Comparison of ENCODE assay signal across 1 cellular context in the genomic region with DNA sequence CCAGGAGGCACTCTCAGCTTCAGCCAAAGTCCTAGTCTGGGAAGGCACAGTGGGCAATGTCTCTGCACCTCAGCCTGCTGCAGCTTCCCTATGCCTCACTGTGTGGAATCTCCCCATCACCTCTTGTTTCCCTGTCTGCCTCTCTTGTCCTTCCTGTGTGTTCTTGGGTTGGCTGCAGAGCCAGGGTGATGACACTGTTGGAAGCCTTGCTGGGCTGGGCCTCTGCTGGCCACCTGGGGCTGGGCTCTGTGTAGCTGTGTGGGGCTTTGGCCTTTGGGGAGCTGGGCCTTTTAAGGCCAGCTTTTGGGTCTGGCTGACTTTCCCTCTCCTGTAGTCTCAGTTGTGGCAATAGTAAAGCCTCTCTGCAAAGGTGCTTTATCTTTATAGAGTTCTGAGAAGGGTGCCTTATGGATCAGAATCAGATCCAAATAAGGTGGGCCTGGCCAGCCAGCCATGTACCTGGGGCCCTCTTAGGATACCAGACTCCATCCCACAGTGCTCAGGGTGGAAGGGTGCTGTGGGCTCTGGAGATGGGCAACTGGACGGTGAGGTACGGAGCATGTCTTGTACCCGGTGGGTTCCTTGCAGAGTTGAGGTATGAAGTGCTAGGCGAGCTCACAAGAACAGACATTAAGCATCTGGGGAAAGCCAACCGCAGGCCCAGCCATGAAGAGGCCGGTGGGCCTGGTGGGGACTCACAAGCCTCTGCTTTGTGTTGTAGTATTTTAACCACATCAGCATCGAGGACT.
TF ChIP-seq lines count a peak whose summit lies in the region.

No MANE protein-coding gene starts in this region.

TF ChIP-seq in K562, 482 proteins besides CTCF, POLR2A, EP300 and RAD21 (continues in another document):
- TF ChIP-seq HLTF (IDR thresholded peaks at IDR 0.05) (no peak), DNMT1 (IDR thresholded peaks at IDR 0.05) (no peak), CTBP1 (IDR thresholded peaks at IDR 0.05; ENCODE audit: borderline replicate concordance) (no peak), KDM5B (IDR thresholded peaks at IDR 0.05; ENCODE audit: insufficient replicate concordance, low read depth, low read length) (no peak), RBBP5 (IDR thresholded peaks at IDR 0.05; ENCODE audit: borderline replicate concordance, insufficient read depth, low read length, poor library complexity, severe bottlenecking) (no peak), STAG1 (CRISPR knock-in tag; IDR thresholded peaks at IDR 0.05; ENCODE audit: borderline replicate concordance) (no peak), ZNF324 (CRISPR knock-in tag; IDR thresholded peaks at IDR 0.05) (no peak), HMGN3 (IDR thresholded peaks at IDR 0.05; ENCODE audit: borderline replicate concordance, extremely low read depth, insufficient read length, low read depth, low read length) (no peak), WHSC1 (IDR thresholded peaks at IDR 0.05; ENCODE audit: low read length) (peak; percentile 91), ARNT (IDR thresholded peaks at IDR 0.05) (no peak), ZNF133 (CRISPR knock-in tag; IDR thresholded peaks at IDR 0.05) (peak; percentile 80; the same call in 1 of the 2 replicates), PURB (CRISPR knock-in tag; IDR thresholded peaks at IDR 0.05; ENCODE audit: low read depth) (no peak), TBP (optimal IDR thresholded peaks at IDR 0.05; ENCODE audit: low read depth, low read length) (no peak), RBM25 (IDR thresholded peaks at IDR 0.05; ENCODE audit: low read depth, low read length, severe bottlenecking) (no peak), MIER1 (IDR thresholded peaks at IDR 0.05; ENCODE audit: low read depth) (no peak), POLR3G (IDR thresholded peaks at IDR 0.05; ENCODE audit: extremely low read depth, insufficient read length, insufficient replicate concordance) (no peak), NBN (IDR thresholded peaks at IDR 0.05; ENCODE audit: low read depth) (no peak), PHF8 (IDR thresholded peaks at IDR 0.05; ENCODE audit: borderline replicate concordance, low read length) (no peak), JUNB (CRISPR knock-in tag; conservative IDR thresholded peaks at IDR 0.05) (0 out of 2 replicates have a peak, but pooled peaks have one; percentile 35), XRCC4 (IDR thresholded peaks at IDR 0.05; ENCODE audit: extremely low read depth, insufficient read depth, insufficient read length) (no peak), POU5F1 (IDR thresholded peaks at IDR 0.05; ENCODE audit: borderline replicate concordance, low read depth, low read length, partially characterized antibody) (no peak), ZNF561 (CRISPR knock-in tag; conservative IDR thresholded peaks at IDR 0.05) (0 out of 2 replicates have a peak, but pooled peaks have one; percentile 36), MCM5 (IDR thresholded peaks at IDR 0.05; ENCODE audit: low read depth) (no peak), CBFA2T3 (IDR thresholded peaks at IDR 0.05) (no peak), RUNX1 (IDR thresholded peaks at IDR 0.05; ENCODE audit: low read depth) (no peak), FOXK1 (CRISPR knock-in tag; IDR thresholded peaks at IDR 0.05; ENCODE audit: borderline replicate concordance) (no peak), POLR2B (IDR thresholded peaks at IDR 0.05; ENCODE audit: low read depth, partially characterized antibody) (peak; percentile 34), HDAC8 (tag; IDR thresholded peaks at IDR 0.05) (no peak)
- TF ChIP-seq, protein P1, sequence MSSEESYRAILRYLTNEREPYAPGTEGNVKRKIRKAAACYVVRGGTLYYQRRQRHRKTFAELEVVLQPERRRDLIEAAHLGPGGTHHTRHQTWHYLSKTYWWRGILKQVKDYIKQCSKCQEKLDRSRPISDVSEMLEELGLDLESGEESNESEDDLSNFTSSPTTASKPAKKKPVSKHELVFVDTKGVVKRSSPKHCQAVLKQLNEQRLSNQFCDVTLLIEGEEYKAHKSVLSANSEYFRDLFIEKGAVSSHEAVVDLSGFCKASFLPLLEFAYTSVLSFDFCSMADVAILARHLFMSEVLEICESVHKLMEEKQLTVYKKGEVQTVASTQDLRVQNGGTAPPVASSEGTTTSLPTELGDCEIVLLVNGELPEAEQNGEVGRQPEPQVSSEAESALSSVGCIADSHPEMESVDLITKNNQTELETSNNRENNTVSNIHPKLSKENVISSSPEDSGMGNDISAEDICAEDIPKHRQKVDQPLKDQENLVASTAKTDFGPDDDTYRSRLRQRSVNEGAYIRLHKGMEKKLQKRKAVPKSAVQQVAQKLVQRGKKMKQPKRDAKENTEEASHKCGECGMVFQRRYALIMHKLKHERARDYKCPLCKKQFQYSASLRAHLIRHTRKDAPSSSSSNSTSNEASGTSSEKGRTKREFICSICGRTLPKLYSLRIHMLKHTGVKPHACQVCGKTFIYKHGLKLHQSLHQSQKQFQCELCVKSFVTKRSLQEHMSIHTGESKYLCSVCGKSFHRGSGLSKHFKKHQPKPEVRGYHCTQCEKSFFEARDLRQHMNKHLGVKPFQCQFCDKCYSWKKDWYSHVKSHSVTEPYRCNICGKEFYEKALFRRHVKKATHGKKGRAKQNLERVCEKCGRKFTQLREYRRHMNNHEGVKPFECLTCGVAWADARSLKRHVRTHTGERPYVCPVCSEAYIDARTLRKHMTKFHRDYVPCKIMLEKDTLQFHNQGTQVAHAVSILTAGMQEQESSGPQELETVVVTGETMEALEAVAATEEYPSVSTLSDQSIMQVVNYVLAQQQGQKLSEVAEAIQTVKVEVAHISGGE (CRISPR knock-in tag; IDR thresholded peaks at IDR 0.05) = no peak
- TF ChIP-seq, protein P2, sequence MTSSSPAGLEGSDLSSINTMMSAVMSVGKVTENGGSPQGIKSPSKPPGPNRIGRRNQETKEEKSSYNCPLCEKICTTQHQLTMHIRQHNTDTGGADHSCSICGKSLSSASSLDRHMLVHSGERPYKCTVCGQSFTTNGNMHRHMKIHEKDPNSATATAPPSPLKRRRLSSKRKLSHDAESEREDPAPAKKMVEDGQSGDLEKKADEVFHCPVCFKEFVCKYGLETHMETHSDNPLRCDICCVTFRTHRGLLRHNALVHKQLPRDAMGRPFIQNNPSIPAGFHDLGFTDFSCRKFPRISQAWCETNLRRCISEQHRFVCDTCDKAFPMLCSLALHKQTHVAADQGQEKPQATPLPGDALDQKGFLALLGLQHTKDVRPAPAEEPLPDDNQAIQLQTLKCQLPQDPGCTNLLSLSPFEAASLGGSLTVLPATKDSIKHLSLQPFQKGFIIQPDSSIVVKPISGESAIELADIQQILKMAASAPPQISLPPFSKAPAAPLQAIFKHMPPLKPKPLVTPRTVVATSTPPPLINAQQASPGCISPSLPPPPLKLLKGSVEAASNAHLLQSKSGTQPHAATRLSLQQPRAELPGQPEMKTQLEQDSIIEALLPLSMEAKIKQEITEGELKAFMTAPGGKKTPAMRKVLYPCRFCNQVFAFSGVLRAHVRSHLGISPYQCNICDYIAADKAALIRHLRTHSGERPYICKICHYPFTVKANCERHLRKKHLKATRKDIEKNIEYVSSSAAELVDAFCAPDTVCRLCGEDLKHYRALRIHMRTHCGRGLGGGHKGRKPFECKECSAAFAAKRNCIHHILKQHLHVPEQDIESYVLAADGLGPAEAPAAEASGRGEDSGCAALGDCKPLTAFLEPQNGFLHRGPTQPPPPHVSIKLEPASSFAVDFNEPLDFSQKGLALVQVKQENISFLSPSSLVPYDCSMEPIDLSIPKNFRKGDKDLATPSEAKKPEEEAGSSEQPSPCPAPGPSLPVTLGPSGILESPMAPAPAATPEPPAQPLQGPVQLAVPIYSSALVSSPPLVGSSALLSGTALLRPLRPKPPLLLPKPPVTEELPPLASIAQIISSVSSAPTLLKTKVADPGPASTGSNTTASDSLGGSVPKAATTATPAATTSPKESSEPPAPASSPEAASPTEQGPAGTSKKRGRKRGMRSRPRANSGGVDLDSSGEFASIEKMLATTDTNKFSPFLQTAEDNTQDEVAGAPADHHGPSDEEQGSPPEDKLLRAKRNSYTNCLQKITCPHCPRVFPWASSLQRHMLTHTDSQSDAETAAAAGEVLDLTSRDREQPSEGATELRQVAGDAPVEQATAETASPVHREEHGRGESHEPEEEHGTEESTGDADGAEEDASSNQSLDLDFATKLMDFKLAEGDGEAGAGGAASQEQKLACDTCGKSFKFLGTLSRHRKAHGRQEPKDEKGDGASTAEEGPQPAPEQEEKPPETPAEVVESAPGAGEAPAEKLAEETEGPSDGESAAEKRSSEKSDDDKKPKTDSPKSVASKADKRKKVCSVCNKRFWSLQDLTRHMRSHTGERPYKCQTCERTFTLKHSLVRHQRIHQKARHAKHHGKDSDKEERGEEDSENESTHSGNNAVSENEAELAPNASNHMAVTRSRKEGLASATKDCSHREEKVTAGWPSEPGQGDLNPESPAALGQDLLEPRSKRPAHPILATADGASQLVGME (CRISPR knock-in tag; IDR thresholded peaks at IDR 0.05) = 0 out of 2 replicates have a peak, but pooled peaks have one; percentile 43
- TF ChIP-seq, protein P3, sequence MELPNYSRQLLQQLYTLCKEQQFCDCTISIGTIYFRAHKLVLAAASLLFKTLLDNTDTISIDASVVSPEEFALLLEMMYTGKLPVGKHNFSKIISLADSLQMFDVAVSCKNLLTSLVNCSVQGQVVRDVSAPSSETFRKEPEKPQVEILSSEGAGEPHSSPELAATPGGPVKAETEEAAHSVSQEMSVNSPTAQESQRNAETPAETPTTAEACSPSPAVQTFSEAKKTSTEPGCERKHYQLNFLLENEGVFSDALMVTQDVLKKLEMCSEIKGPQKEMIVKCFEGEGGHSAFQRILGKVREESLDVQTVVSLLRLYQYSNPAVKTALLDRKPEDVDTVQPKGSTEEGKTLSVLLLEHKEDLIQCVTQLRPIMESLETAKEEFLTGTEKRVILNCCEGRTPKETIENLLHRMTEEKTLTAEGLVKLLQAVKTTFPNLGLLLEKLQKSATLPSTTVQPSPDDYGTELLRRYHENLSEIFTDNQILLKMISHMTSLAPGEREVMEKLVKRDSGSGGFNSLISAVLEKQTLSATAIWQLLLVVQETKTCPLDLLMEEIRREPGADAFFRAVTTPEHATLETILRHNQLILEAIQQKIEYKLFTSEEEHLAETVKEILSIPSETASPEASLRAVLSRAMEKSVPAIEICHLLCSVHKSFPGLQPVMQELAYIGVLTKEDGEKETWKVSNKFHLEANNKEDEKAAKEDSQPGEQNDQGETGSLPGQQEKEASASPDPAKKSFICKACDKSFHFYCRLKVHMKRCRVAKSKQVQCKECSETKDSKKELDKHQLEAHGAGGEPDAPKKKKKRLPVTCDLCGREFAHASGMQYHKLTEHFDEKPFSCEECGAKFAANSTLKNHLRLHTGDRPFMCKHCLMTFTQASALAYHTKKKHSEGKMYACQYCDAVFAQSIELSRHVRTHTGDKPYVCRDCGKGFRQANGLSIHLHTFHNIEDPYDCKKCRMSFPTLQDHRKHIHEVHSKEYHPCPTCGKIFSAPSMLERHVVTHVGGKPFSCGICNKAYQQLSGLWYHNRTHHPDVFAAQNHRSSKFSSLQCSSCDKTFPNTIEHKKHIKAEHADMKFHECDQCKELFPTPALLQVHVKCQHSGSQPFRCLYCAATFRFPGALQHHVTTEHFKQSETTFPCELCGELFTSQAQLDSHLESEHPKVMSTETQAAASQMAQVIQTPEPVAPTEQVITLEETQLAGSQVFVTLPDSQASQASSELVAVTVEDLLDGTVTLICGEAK (IDR thresholded peaks at IDR 0.05) = no peak
- TF ChIP-seq, protein P3 (CRISPR knock-in tag; IDR thresholded peaks at IDR 0.05) = no peak; the same call in 1 of the 2 replicates
- TF ChIP-seq, protein P4, sequence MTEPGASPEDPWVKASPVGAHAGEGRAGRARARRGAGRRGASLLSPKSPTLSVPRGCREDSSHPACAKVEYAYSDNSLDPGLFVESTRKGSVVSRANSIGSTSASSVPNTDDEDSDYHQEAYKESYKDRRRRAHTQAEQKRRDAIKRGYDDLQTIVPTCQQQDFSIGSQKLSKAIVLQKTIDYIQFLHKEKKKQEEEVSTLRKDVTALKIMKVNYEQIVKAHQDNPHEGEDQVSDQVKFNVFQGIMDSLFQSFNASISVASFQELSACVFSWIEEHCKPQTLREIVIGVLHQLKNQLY (CRISPR knock-in tag; conservative IDR thresholded peaks at IDR 0.05) = peak in 1 of 2 experiments; percentile 65; a peak in 1 of 4 replicates
- TF ChIP-seq, protein P5, sequence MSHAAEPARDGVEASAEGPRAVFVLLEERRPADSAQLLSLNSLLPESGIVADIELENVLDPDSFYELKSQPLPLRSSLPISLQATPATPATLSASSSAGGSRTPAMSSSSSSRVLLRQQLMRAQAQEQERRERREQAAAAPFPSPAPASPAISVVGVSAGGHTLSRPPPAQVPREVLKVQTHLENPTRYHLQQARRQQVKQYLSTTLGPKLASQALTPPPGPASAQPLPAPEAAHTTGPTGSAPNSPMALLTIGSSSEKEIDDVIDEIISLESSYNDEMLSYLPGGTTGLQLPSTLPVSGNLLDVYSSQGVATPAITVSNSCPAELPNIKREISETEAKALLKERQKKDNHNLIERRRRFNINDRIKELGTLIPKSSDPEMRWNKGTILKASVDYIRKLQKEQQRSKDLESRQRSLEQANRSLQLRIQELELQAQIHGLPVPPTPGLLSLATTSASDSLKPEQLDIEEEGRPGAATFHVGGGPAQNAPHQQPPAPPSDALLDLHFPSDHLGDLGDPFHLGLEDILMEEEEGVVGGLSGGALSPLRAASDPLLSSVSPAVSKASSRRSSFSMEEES (CRISPR knock-in tag; IDR thresholded peaks at IDR 0.05) = no peak; the same call in 1 of the 2 replicates
- TF ChIP-seq, protein P6, sequence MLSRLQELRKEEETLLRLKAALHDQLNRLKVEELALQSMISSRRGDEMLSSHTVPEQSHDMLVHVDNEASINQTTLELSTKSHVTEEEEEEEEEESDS (CRISPR knock-in tag; IDR thresholded peaks at IDR 0.05) = no peak
